Comparison of ENCODE assay signal across 1 cellular context in genomic region chr17:15963670-15964110, GRCh38.
A peak's percentile ranks its signal among the peaks of the same experiment; 100 is the strongest.
TF ChIP-seq lines count a peak whose summit lies in the region.

No MANE protein-coding gene starts in this region.

TF ChIP-seq in HCT116, 20 proteins besides CTCF, POLR2A, EP300 and RAD21 (continued from another document):
- TF ChIP-seq TCF7L2 (IDR thresholded peaks at IDR 0.05; ENCODE audit: borderline replicate concordance, extremely low read depth, insufficient read depth, insufficient read length) = peak; percentile 87
- TF ChIP-seq SIN3A (IDR thresholded peaks at IDR 0.05; ENCODE audit: low read depth) = no peak
- TF ChIP-seq JUND (IDR thresholded peaks at IDR 0.05) = peak; percentile 64; the same call in 1 of the 2 replicates
- TF ChIP-seq EGR1 (IDR thresholded peaks at IDR 0.05; ENCODE audit: low read depth) = no peak
- no peak for TF ChIP-seq ZBTB33 (IDR thresholded peaks at IDR 0.05; ENCODE audit: extremely low read depth, insufficient replicate concordance, low read length)
- TF ChIP-seq CBX3 (IDR thresholded peaks at IDR 0.05; ENCODE audit: low read depth) = peak; percentile 66; the same call in 1 of the 2 replicates
